ENCODE assay signal across 11 cellular contexts in genomic region chr4:184439856-184440592, GRCh38. TPM values are rescaled to one million over a fixed set of nuclear protein-coding genes. Genes with fewer than 3 reads are reported as not detected.
DNase-seq lines count a peak whose midpoint lies in the region; ATAC-seq and TF ChIP-seq lines count a peak whose summit lies in the region.
"Had no signal": no experiment of that assay in that cellular context is flagged by ENCODE, and none has a peak within 500 bp of the region (broad histone marks: within the 10 kb centered on the region; RNA-seq: fewer than 3 reads in every experiment).

No MANE protein-coding gene starts in this region.

- peaks cover 40 to 49% of the 10 kb centered on the region in 2 experiments for H3K4me1 ChIP-seq in neutrophil (ENCODE audit: control insufficient read depth in 1 of 2, insufficient read depth in 1 of 2, low read depth in 1 of 2, low read length in 1 of 2)

- no peaks in the 10 kb centered on the region for H3K9me3 ChIP-seq in AG04450 (ENCODE audit: control insufficient read depth, insufficient read depth, low read length)
- no peaks in the 10 kb centered on the region for H3K9me3 ChIP-seq in neutrophil

- H3K36me3 ChIP-seq in neutrophil = peaks cover 6% of the 10 kb centered on the region

- intact Hi-C loops in Right ventricle myocardium superior (cut with DNase I) (no loop called here), lower leg skin (cut with DNase I; ENCODE audit: low total_unique reads) (no loop called here)

- peak; percentile 43 for ATAC-seq in Right ventricle myocardium superior (ENCODE audit: poor library complexity)
- ATAC-seq in HG02970 (IDR thresholded peaks at IDR 0.05; ENCODE audit: low FRiP score, unreplicated experiment) = no peak

- CTCF ChIA-PET in AG04450 (lab: Charles Lee) = interaction anchor here (1.4 to 2.1 kb wide), 2 partner anchors 152 to 177 kb away, joined by 6 to 8 read pairs; no protein-coding TSS in a partner anchor

- H3K4me3 ChIP-seq in AG04450 (ENCODE audit: low read depth, low read length) (no peak overlapping the region), neutrophil (ENCODE audit: low read depth in 1 of 2, low read length in 1 of 2) (no peak overlapping the region), lower leg skin (ENCODE audit: low read depth, poor library complexity, severe bottlenecking) (no peak overlapping the region)

- H3K27ac ChIP-seq in AG04450 (ENCODE audit: low read depth, low read length) (peak overlapping the region; percentile 88), neutrophil (peak overlapping the region; percentile 51)
- H3K27ac ChIP-seq: C4-2B had no signal

- DNase-seq in AG04450 (ENCODE audit: low read depth, low spot score) (peak; percentile 79), NCI-H2029 treated with DMSO at 0.1 percent for 48 hours (lab: John Stamatoyannopoulos, UW) (peak; percentile 8), Right ventricle myocardium superior (no peak), lower leg skin (ENCODE audit: low spot score in 2 of 2) (no peak), T-helper 1 cell (no peak), hippocampal formation (lab: John Stamatoyannopoulos, UW) (no peak)
- DNase-seq: NCI-H187; stimulated activated CD4-positive, alpha-beta T cell treated with anti-CD3 and anti-CD28 coated beads, Interleukin-4, amount 100 ng/mL, for 24 hours had no signal

- no peaks in the 10 kb centered on the region for H3K27me3 ChIP-seq in AG04450 (ENCODE audit: control insufficient read depth, insufficient read depth, low read length)
- no peaks in the 10 kb centered on the region for H3K27me3 ChIP-seq in neutrophil

- 75 to 76% methylated on average over 20 of the region's 20 CpGs for WGBS in lower leg skin, 2 donors

- TF ChIP-seq CTCF in AG04450 (IDR thresholded peaks at IDR 0.05; ENCODE audit: low read depth, low read length) = no peak
- no peak for TF ChIP-seq CTCF in neutrophil (IDR thresholded peaks at IDR 0.05)
- TF ChIP-seq CTCF in lower leg skin (IDR thresholded peaks at IDR 0.05) = no peak

- POLR2A ChIA-PET in AG04450 (lab: Yijun Ruan, JAX) = interaction anchor here (0.6 to 1.5 kb wide), 2 partner anchors 34 to 74 kb away, joined by 4 read pairs; partner anchors contain the start of gene IRF2

- no peak for TF ChIP-seq POLR2A in lower leg skin (IDR thresholded peaks at IDR 0.05)

RNA-seq across cellular contexts. Expression of gene IRF2, which starts 34.3 kb away (rescaled TPM):
- 31.4 and 39.2 TPM in 2 replicates for polyA plus RNA-seq in AG04450 (2011; rRNA removed)
- 43.2 and 46.4 TPM in 2 replicates for polyA minus RNA-seq in AG04450 (2011; rRNA and poly(A)+ RNA removed)
- total RNA-seq in Right ventricle myocardium superior (27.2 TPM), lower leg skin (10 to 100 TPM; 31.6 to 44.0 (median 38.4) TPM)

Comparison
In these comparisons a context has a peak if more than half of its experiments do, and no peak if none do; other contexts are left out.
1. DNase-seq: peak in AG04450 (single experiment) and NCI-H2029 treated with DMSO at 0.1 percent for 48 hours (single experiment); none in Right ventricle myocardium superior (single experiment), lower leg skin (0 of 2), T-helper 1 cell (0 of 5) and hippocampal formation (0 of 2).